ENCODE assay signal across 15 cellular contexts in the genomic region with DNA sequence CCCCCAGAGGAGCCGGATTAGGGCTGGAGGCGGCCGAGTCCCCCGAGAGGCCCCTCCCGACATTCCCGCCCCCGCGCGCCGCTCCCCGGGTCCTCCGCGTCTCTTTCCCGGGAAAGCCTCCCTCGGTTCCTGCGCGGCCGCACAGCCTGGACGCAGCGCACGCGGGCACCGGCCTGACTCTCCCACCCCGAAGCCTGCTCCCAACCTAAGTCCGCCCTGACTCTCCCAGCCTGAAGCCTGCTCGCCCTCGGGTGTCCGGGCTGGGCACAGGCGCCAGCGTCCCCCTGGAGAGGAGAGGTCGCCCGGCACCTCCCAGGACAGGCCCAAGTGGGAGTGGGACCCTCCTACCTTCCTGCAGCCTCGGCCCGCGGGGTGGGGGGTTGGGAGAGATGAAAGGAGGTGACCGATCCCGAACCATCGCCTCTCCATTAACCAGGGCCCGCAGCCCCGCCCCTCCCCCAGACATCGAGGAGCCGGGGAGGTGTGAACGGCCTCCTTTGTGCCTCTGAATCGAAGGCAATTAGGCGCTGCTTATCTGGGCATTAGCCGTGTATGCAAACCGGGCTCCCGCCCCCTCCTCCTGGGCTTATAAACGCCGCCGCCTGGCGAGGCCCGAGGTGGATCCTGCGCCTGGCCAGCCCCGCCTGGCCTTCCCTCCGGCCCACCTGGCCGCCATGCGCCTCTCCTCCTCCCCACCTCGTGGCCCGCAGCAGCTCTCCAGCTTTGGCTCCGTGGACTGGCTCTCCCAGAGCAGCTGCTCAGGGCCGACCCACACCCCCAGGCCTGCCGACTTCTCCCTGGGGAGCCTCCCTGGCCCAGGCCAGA. TPM values are rescaled to one million over a fixed set of nuclear protein-coding genes. Genes with fewer than 3 reads are reported as not detected.
DNase-seq lines count a peak whose midpoint lies in the region; ATAC-seq, FAIRE-seq and TF ChIP-seq lines count a peak whose summit lies in the region.
"Had no signal": no experiment of that assay in that cellular context is flagged by ENCODE, and none has a peak within 500 bp of the region (broad histone marks: within the 10 kb centered on the region; RNA-seq: fewer than 3 reads in every experiment).

A gene with protein sequence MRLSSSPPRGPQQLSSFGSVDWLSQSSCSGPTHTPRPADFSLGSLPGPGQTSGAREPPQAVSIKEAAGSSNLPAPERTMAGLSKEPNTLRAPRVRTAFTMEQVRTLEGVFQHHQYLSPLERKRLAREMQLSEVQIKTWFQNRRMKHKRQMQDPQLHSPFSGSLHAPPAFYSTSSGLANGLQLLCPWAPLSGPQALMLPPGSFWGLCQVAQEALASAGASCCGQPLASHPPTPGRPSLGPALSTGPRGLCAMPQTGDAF (plus strand): TSS at position 615 of the 825 bp plus-strand sequence. CDS start 60 bp downstream, at position 675.

- TF ChIP-seq POLR2A in HepG2 (IDR thresholded peaks at IDR 0.05; ENCODE audit: insufficient read depth in 1 of 2, low read depth in 2 of 2, low read length in 2 of 2) (no peak), right lobe of liver (IDR thresholded peaks at IDR 0.05) (no peak)

- 23% methylated on average over 25 of the region's 63 CpGs for WGBS in HepG2 (ENCODE audit: low lambda C conversion rate)
- WGBS in right lobe of liver (ENCODE audit: insufficient coverage, low coverage, low lambda C conversion rate, missing lambda C conversion rate), result 0% methylated on average over 4 of the region's 63 CpGs

- no peak for TF ChIP-seq EP300 in HepG2 (IDR thresholded peaks at IDR 0.05; ENCODE audit: low read depth in 2 of 2, low read length in 2 of 2)
- TF ChIP-seq EP300 in HepG2 (CRISPR knock-in tag; IDR thresholded peaks at IDR 0.05; ENCODE audit: borderline replicate concordance), result no peak

- H3K36me3 ChIP-seq in HepG2 (replicated peaks in 1 of 2; ENCODE audit: control insufficient read depth in 1 of 2, insufficient read depth in 2 of 2, low read length in 2 of 2), result no peaks in the 10 kb centered on the region
- no peaks in the 10 kb centered on the region for H3K36me3 ChIP-seq in right lobe of liver
- no peaks in the 10 kb centered on the region for H3K36me3 ChIP-seq in effector memory CD4-positive, alpha-beta T cell (ENCODE audit: control insufficient read depth, insufficient read depth, low read length)
- H3K36me3 ChIP-seq in naive thymus-derived CD4-positive, alpha-beta T cell (ENCODE audit: control insufficient read depth in 2 of 3, insufficient read depth in 3 of 3, low read length in 3 of 3), result no peaks in the 10 kb centered on the region
- H3K36me3 ChIP-seq: thyroid gland had no signal

- no peaks in the 10 kb centered on the region for H3K36me3 Mint-ChIP-seq in naive thymus-derived CD4-positive, alpha-beta T cell
- no peaks in the 10 kb centered on the region for H3K36me3 Mint-ChIP-seq in activated CD4-positive, alpha-beta T cell treated with anti-CD3 and anti-CD28 coated beads, Interleukin-2, amount 10 ng/mL, durations not matched to agents 7 days and 5 days (ENCODE audit: low read depth)
- H3K36me3 Mint-ChIP-seq: CD4-positive, CD25-positive, alpha-beta regulatory T cell had no signal

- POLR2A ChIA-PET in HepG2 (lab: Yijun Ruan, JAX), result no interaction called here
- POLR2A ChIA-PET in naive thymus-derived CD4-positive, alpha-beta T cell (lab: Charles Lee), result no interaction called here
- POLR2A ChIA-PET in activated CD4-positive, alpha-beta T cell treated with anti-CD3 and anti-CD28 coated beads, Interleukin-2, amount 10 ng/mL, durations not matched to agents 7 days and 5 days (lab: Charles Lee), result no interaction called here

- H3K4me3 ChIP-seq in HepG2 (replicated peaks in 1 of 3; ENCODE audit: insufficient read depth in 1 of 3, low read depth in 2 of 3, low read length in 3 of 3) (no peak within 1 kb of the TSS), right lobe of liver (no peak within 1 kb of the TSS)
- H3K4me3 ChIP-seq in effector memory CD4-positive, alpha-beta T cell (ENCODE audit: insufficient read depth, low read depth, low read length, poor library complexity, severe bottlenecking), result peak within 1 kb of the TSS; percentile 55
- no peak within 1 kb of the TSS for H3K4me3 ChIP-seq in naive thymus-derived CD4-positive, alpha-beta T cell (ENCODE audit: low read length)

- in situ Hi-C loops in HepG2 (cut with HindIII; ENCODE audit: extremely low pct_ligation_motif_present, low pct_unique_long_range_greater_than_20kb), result no loop called here

- H3K4me1 Mint-ChIP-seq in naive thymus-derived CD4-positive, alpha-beta T cell, result peaks cover 11 to 27% (median 18%) of the 10 kb centered on the region in 7 donors
- peaks cover 21% of the 10 kb centered on the region for H3K4me1 Mint-ChIP-seq in activated CD4-positive, alpha-beta T cell treated with anti-CD3 and anti-CD28 coated beads, Interleukin-2, amount 10 ng/mL, durations not matched to agents 7 days and 5 days

- DNase-seq in HepG2 (ENCODE audit: low spot score) (no peak), right lobe of liver (no peak)
- DNase-seq in effector memory CD4-positive, alpha-beta T cell, result no peak
- peak in 1 of 9 donors; percentile 7 for DNase-seq in naive thymus-derived CD4-positive, alpha-beta T cell
- no peak for DNase-seq in stimulated activated CD4-positive, alpha-beta T cell treated with anti-CD3 and anti-CD28 coated beads, Interleukin-12 subunit alpha, Interleukin-12 subunit beta, amount 100 ng/mL, for 4 hours
- no peak for DNase-seq in activated CD4-positive, alpha-beta T cell treated with anti-CD3 and anti-CD28 coated beads, Interleukin-2, amount 10 ng/mL, durations not matched to agents 7 days and 5 days
- DNase-seq: activated effector memory CD4-positive, alpha-beta T cell treated with anti-CD3 and anti-CD28 coated beads, Interleukin-2, amount 50 U/mL, for 16 hours; CD4-positive, CD25-positive, alpha-beta regulatory T cell; dermis blood vessel endothelial cell; hippocampal formation; NCI-H1694; thyroid gland had no signal

- no peak for FAIRE-seq in HepG2 (lab: Jason Lieb, UNC)
- FAIRE-seq: RCC 7860 had no signal

- no peak for ATAC-seq in HepG2
- no peak for ATAC-seq in right lobe of liver
- ATAC-seq in naive thymus-derived CD4-positive, alpha-beta T cell, result no peak
- ATAC-seq in GM18519 (IDR thresholded peaks at IDR 0.05; ENCODE audit: low FRiP score, unreplicated experiment), result no peak
- no peak for ATAC-seq in GM21723 (IDR thresholded peaks at IDR 0.05; ENCODE audit: unreplicated experiment)

- H2AFZ ChIP-seq in HepG2 (ENCODE audit: low read length), result no peak within 1 kb of the TSS

- peak within 1 kb of the TSS in 6 of 10 donors; percentile 38 to 79 (median 52) for H3K4me3 Mint-ChIP-seq in naive thymus-derived CD4-positive, alpha-beta T cell
- H3K4me3 Mint-ChIP-seq in activated CD4-positive, alpha-beta T cell treated with anti-CD3 and anti-CD28 coated beads, Interleukin-2, amount 10 ng/mL, durations not matched to agents 7 days and 5 days, result no peak within 1 kb of the TSS

- H3K27me3 ChIP-seq in HepG2 (ENCODE audit: control insufficient read depth in 1 of 2, insufficient read depth in 2 of 2, low read length in 2 of 2), result peaks cover 18 to 74% of the 10 kb centered on the region in 2 experiments
- peaks cover 0 to 4% of the 10 kb centered on the region in 2 donors for H3K27me3 ChIP-seq in right lobe of liver
- H3K27me3 ChIP-seq in effector memory CD4-positive, alpha-beta T cell (replicated peaks; ENCODE audit: control insufficient read depth, insufficient read depth, low read length, poor library complexity, severe bottlenecking), result peaks cover 62% of the 10 kb centered on the region
- peaks cover 3 to 13% of the 10 kb centered on the region in 2 donors for H3K27me3 ChIP-seq in naive thymus-derived CD4-positive, alpha-beta T cell (ENCODE audit: control insufficient read depth in 2 of 2, insufficient read depth in 2 of 2, low read length in 2 of 2)

- H3K4me2 ChIP-seq in HepG2 (ENCODE audit: low read depth, low read length), result no peak within 1 kb of the TSS

- H3K27ac ChIP-seq in HepG2 (ENCODE audit: extremely low read length, insufficient read depth, low read length), result no peak within 1 kb of the TSS
- H3K27ac ChIP-seq in right lobe of liver, result no peak within 1 kb of the TSS
- H3K27ac ChIP-seq in effector memory CD4-positive, alpha-beta T cell (ENCODE audit: insufficient read depth, low read length, poor library complexity, severe bottlenecking), result no peak within 1 kb of the TSS
- no peak within 1 kb of the TSS for H3K27ac ChIP-seq in naive thymus-derived CD4-positive, alpha-beta T cell (ENCODE audit: low read depth, low read length)
- H3K27ac ChIP-seq: thyroid gland had no signal

- BruUV-seq in HepG2 (replicated peaks; lab: Mats Ljungman, UMichigan), result no TSS peak

- CTCF ChIA-PET in HepG2 (lab: Yijun Ruan, JAX; ENCODE audit: low intra/inter-chr PET ratio, low total read pairs), result no interaction called here
- CTCF ChIA-PET in naive thymus-derived CD4-positive, alpha-beta T cell (lab: Charles Lee), result no interaction called here
- CTCF ChIA-PET in activated CD4-positive, alpha-beta T cell treated with anti-CD3 and anti-CD28 coated beads, Interleukin-2, amount 10 ng/mL, durations not matched to agents 7 days and 5 days (lab: Charles Lee), result no interaction called here

- no peak for TF ChIP-seq RAD21 in HepG2 (CRISPR knock-in tag; IDR thresholded peaks at IDR 0.05)

- 0 out of 2 replicates have a peak, but pooled peaks cover 3% of the 10 kb centered on the region for H4K20me1 ChIP-seq in HepG2 (ENCODE audit: insufficient read depth, low read length)

- TF ChIP-seq CTCF in HepG2 (CRISPR knock-in tag; IDR thresholded peaks at IDR 0.05) (no peak), right lobe of liver (IDR thresholded peaks at IDR 0.05) (no peak)

- H3K9me3 ChIP-seq in HepG2 (ENCODE audit: low read length) (no peaks in the 10 kb centered on the region), right lobe of liver (no peaks in the 10 kb centered on the region)
- H3K9me3 ChIP-seq in effector memory CD4-positive, alpha-beta T cell (ENCODE audit: control insufficient read depth, low read length), result no peaks in the 10 kb centered on the region
- no peaks in the 10 kb centered on the region for H3K9me3 ChIP-seq in naive thymus-derived CD4-positive, alpha-beta T cell (ENCODE audit: control insufficient read depth in 2 of 3, low read length in 3 of 3)
- H3K9me3 ChIP-seq: thyroid gland had no signal

- peaks cover 0 to 4% (median 0%) of the 10 kb centered on the region in 11 donors for H3K9me3 Mint-ChIP-seq in naive thymus-derived CD4-positive, alpha-beta T cell
- no peaks in the 10 kb centered on the region for H3K9me3 Mint-ChIP-seq in activated CD4-positive, alpha-beta T cell treated with anti-CD3 and anti-CD28 coated beads, Interleukin-2, amount 10 ng/mL, durations not matched to agents 7 days and 5 days
- H3K9me3 Mint-ChIP-seq: CD4-positive, CD25-positive, alpha-beta regulatory T cell had no signal

- intact Hi-C loops in HepG2 (cut with micrococcal nuclease; ENCODE audit: unreplicated experiment) (no loop called here), right lobe of liver (cut with DNase I) (no loop called here)
- intact Hi-C loops in naive thymus-derived CD4-positive, alpha-beta T cell (cut with micrococcal nuclease), result loop anchor here in 1 of 2 donors (10.0 kb wide), 1 partner anchor 93 kb away; no protein-coding TSS in a partner anchor

- H3K79me2 ChIP-seq in HepG2 (ENCODE audit: insufficient read depth, low read length), result no peaks in the 10 kb centered on the region

- H3K27me3 Mint-ChIP-seq in naive thymus-derived CD4-positive, alpha-beta T cell, result peaks cover 34 to 71% (median 44%) of the 10 kb centered on the region in 5 donors
- peaks cover 58% of the 10 kb centered on the region for H3K27me3 Mint-ChIP-seq in activated CD4-positive, alpha-beta T cell treated with anti-CD3 and anti-CD28 coated beads, Interleukin-2, amount 10 ng/mL, durations not matched to agents 7 days and 5 days

- no peak within 1 kb of the TSS for H3K9ac ChIP-seq in HepG2 (ENCODE audit: insufficient read depth, low read depth, low read length)

- H3K27ac Mint-ChIP-seq in naive thymus-derived CD4-positive, alpha-beta T cell, result no peak within 1 kb of the TSS
- H3K27ac Mint-ChIP-seq in activated CD4-positive, alpha-beta T cell treated with anti-CD3 and anti-CD28 coated beads, Interleukin-2, amount 10 ng/mL, durations not matched to agents 7 days and 5 days, result no peak within 1 kb of the TSS
- H3K27ac Mint-ChIP-seq: CD4-positive, CD25-positive, alpha-beta regulatory T cell had no signal

- H3K4me1 ChIP-seq in HepG2 (ENCODE audit: insufficient read depth, low read length) (no peaks in the 10 kb centered on the region), right lobe of liver (peaks cover 0 to 9% (median 0%) of the 10 kb centered on the region in 4 donors)
- peaks cover 39% of the 10 kb centered on the region for H3K4me1 ChIP-seq in effector memory CD4-positive, alpha-beta T cell (ENCODE audit: control insufficient read depth, insufficient read depth, low read length, poor library complexity, severe bottlenecking)
- peaks cover 0 to 26% of the 10 kb centered on the region in 2 donors for H3K4me1 ChIP-seq in naive thymus-derived CD4-positive, alpha-beta T cell (ENCODE audit: control insufficient read depth in 2 of 2, insufficient read depth in 2 of 2, low read length in 2 of 2)

RNA-seq across cellular contexts. Expression of the gene that starts here (rescaled TPM):
- not detected in 2 replicates for total RNA-seq in HepG2 (2016; rRNA removed; fragmentation: Illumina TruSeq; extraction: Trizol)
- not detected in 2 replicates for total RNA-seq in HepG2 (2016; cell fraction: cytosol; rRNA removed; fragmentation: Illumina TruSeq; extraction: Trizol; ENCODE audit: low read depth)
- total RNA-seq in HepG2 (2016; cell fraction: insoluble cytoplasmic fraction; rRNA removed; fragmentation: Illumina TruSeq; extraction: Trizol), result not detected in 2 replicates
- not detected in 2 replicates for total RNA-seq in HepG2 (2016; cell fraction: membrane; rRNA removed; fragmentation: Illumina TruSeq; extraction: Trizol)
- total RNA-seq in HepG2 (2016; cell fraction: nucleus; rRNA removed; fragmentation: Illumina TruSeq; extraction: Trizol), result not detected in 2 replicates
- polyA plus RNA-seq in HepG2 (2011; rRNA removed), result not detected in 2 replicates
- not detected in 2 replicates for polyA plus RNA-seq in HepG2 (2011; cell fraction: cytosol; rRNA removed)
- polyA plus RNA-seq in HepG2 (2011; cell fraction: nucleus; rRNA removed), result not detected in 2 replicates
- polyA plus RNA-seq in HepG2 (2012), result not detected in 2 replicates
- polyA plus RNA-seq in HepG2 (2016; cell fraction: cytosol; fragmentation: Illumina TruSeq; extraction: Trizol; ENCODE audit: low read depth), result not detected in 2 replicates
- polyA plus RNA-seq in HepG2 (2016; cell fraction: insoluble cytoplasmic fraction; fragmentation: Illumina TruSeq; extraction: Trizol; ENCODE audit: low read depth), result not detected in 2 replicates
- not detected in 2 replicates for polyA plus RNA-seq in HepG2 (2016; cell fraction: membrane; fragmentation: Illumina TruSeq; extraction: Trizol; ENCODE audit: low read depth)
- not detected in 2 replicates for polyA plus RNA-seq in HepG2 (2016; cell fraction: nucleus; fragmentation: Illumina TruSeq; extraction: Trizol; ENCODE audit: insufficient read depth, low read depth)
- polyA minus RNA-seq in HepG2 (2011; rRNA and poly(A)+ RNA removed; ENCODE audit: low replicate concordance), result not detected in 2 replicates
- not detected in 2 replicates for polyA minus RNA-seq in HepG2 (2011; cell fraction: cytosol; rRNA and poly(A)+ RNA removed)
- not detected in 2 replicates for polyA minus RNA-seq in HepG2 (2011; cell fraction: nucleus; rRNA and poly(A)+ RNA removed)
- under 1 TPM; 0.09 to 0.38 (median 0.19) TPM for total RNA-seq in right lobe of liver
- 1 to 10 TPM in 1 of 5 experiments, under 1 TPM in 1, not detected in 3; 0.85 to 5.7 TPM for total RNA-seq in naive thymus-derived CD4-positive, alpha-beta T cell
- not detected for polyA plus RNA-seq in naive thymus-derived CD4-positive, alpha-beta T cell
- not detected for total RNA-seq in activated CD4-positive, alpha-beta T cell treated with anti-CD3 and anti-CD28 coated beads, Interleukin-2, amount 10 ng/mL, durations not matched to agents 7 days and 5 days
- total RNA-seq: CD4-positive, CD25-positive, alpha-beta regulatory T cell; dermis blood vessel endothelial cell had no signal
- polyA plus RNA-seq: CD4-positive, CD25-positive, alpha-beta regulatory T cell had no signal
